ENCODE assay signal across 11 cellular contexts in genomic region chr22:29994941-29995340, GRCh38.
DNase-seq lines count a peak whose midpoint lies in the region; ATAC-seq, FAIRE-seq and TF ChIP-seq lines count a peak whose summit lies in the region.
"Had no signal": no experiment of that assay in that cellular context is flagged by ENCODE, and none has a peak within 500 bp of the region (broad histone marks: within the 10 kb centered on the region; RNA-seq: fewer than 3 reads in every experiment).

No MANE protein-coding gene starts in this region.

- peak overlapping the region; percentile 84 for H3K27ac ChIP-seq in astrocyte (ENCODE audit: low read depth, low read length)

- no peak overlapping the region for H2AFZ ChIP-seq in astrocyte (ENCODE audit: low read depth, low read length)

- no peaks in the 10 kb centered on the region for H4K20me1 ChIP-seq in astrocyte (ENCODE audit: insufficient read depth, low read length)

- H3K27me3 ChIP-seq in astrocyte (ENCODE audit: insufficient read depth, low read length): no peaks in the 10 kb centered on the region

- FAIRE-seq in astrocyte (lab: Jason Lieb, UNC) (peak; percentile 82), urothelium cell line (lab: Jason Lieb, UNC) (no peak)

- H3K4me1 Mint-ChIP-seq in activated naive CD8-positive, alpha-beta T cell treated with anti-CD3 and anti-CD28 coated beads, Interleukin-2, amount 10 ng/mL, durations not matched to agents 7 days and 5 days: peaks cover 2% of the 10 kb centered on the region
- H3K4me1 Mint-ChIP-seq in activated naive CD8-positive, alpha-beta T cell treated with anti-CD3 and anti-CD28 coated beads for 36 hours: peaks cover 5% of the 10 kb centered on the region
- H3K4me1 Mint-ChIP-seq in astrocyte (ENCODE audit: low read depth, unreplicated experiment): peaks cover 48% of the 10 kb centered on the region

- no peaks in the 10 kb centered on the region for H3K27me3 Mint-ChIP-seq in activated naive CD8-positive, alpha-beta T cell treated with anti-CD3 and anti-CD28 coated beads, Interleukin-2, amount 10 ng/mL, durations not matched to agents 7 days and 5 days
- no peaks in the 10 kb centered on the region for H3K27me3 Mint-ChIP-seq in activated naive CD8-positive, alpha-beta T cell treated with anti-CD3 and anti-CD28 coated beads for 36 hours
- H3K27me3 Mint-ChIP-seq in astrocyte (ENCODE audit: low read depth, unreplicated experiment): no peaks in the 10 kb centered on the region

- H3K4me2 ChIP-seq in astrocyte (ENCODE audit: low read length): peak overlapping the region; percentile 49

- DNase-seq in activated naive CD8-positive, alpha-beta T cell treated with anti-CD3 and anti-CD28 coated beads, Interleukin-2, amount 10 ng/mL, durations not matched to agents 7 days and 5 days: no peak
- no peak for DNase-seq in activated naive CD8-positive, alpha-beta T cell treated with anti-CD3 and anti-CD28 coated beads for 36 hours
- DNase-seq in astrocyte (ENCODE audit: low read depth): peak; percentile 40
- no peak for DNase-seq in left lobe of liver (ENCODE audit: low spot score)
- DNase-seq in urothelium cell line (ENCODE audit: low spot score): peak; percentile 24
- no peak for DNase-seq in 8988T
- DNase-seq in CD1c-positive myeloid dendritic cell (ENCODE audit: extremely low spot score): no peak
- DNase-seq: activated T-cell treated with anti-CD3 and anti-CD28 coated beads for 4 hours; glutamatergic neuron; NK-92 treated with Interleukin-12 subunit alpha and Interleukin-12 subunit beta, amount 100 ng/mL, for 24 hours had no signal

- H3K9ac ChIP-seq in astrocyte (ENCODE audit: low read length): peak overlapping the region; percentile 69

- no peak for ATAC-seq in activated naive CD8-positive, alpha-beta T cell treated with anti-CD3 and anti-CD28 coated beads, Interleukin-2, amount 10 ng/mL, durations not matched to agents 7 days and 5 days (ENCODE audit: low read depth)
- ATAC-seq in left lobe of liver: peak; percentile 51
- no peak for ATAC-seq in HG02759 (IDR thresholded peaks at IDR 0.05; ENCODE audit: unreplicated experiment)

- H3K79me2 ChIP-seq in astrocyte (ENCODE audit: insufficient read depth, low read length): no peaks in the 10 kb centered on the region

- H3K4me3 ChIP-seq in astrocyte (ENCODE audit: insufficient read depth, low read depth, low read length): no peak overlapping the region

- H3K4me3 Mint-ChIP-seq in activated naive CD8-positive, alpha-beta T cell treated with anti-CD3 and anti-CD28 coated beads, Interleukin-2, amount 10 ng/mL, durations not matched to agents 7 days and 5 days: no peak overlapping the region
- no peak overlapping the region for H3K4me3 Mint-ChIP-seq in activated naive CD8-positive, alpha-beta T cell treated with anti-CD3 and anti-CD28 coated beads for 36 hours
- peak overlapping the region; percentile 40 for H3K4me3 Mint-ChIP-seq in astrocyte (ENCODE audit: unreplicated experiment)

- no peaks in the 10 kb centered on the region for H3K9me3 ChIP-seq in astrocyte (ENCODE audit: insufficient read depth, low read depth, low read length)

- peaks cover 3% of the 10 kb centered on the region for H3K36me3 ChIP-seq in astrocyte (ENCODE audit: insufficient read depth, low read length)

- POLR2A ChIA-PET in activated naive CD8-positive, alpha-beta T cell treated with anti-CD3 and anti-CD28 coated beads, Interleukin-2, amount 10 ng/mL, durations not matched to agents 7 days and 5 days (lab: Charles Lee): no interaction called here

- TF ChIP-seq CTCF in astrocyte (IDR thresholded peaks at IDR 0.05; ENCODE audit: insufficient read depth, low read depth, low read length): no peak

- H3K27ac Mint-ChIP-seq in activated naive CD8-positive, alpha-beta T cell treated with anti-CD3 and anti-CD28 coated beads, Interleukin-2, amount 10 ng/mL, durations not matched to agents 7 days and 5 days: peak overlapping the region; percentile 7
- H3K27ac Mint-ChIP-seq in activated naive CD8-positive, alpha-beta T cell treated with anti-CD3 and anti-CD28 coated beads for 36 hours: no peak overlapping the region
- peak overlapping the region; percentile 100 for H3K27ac Mint-ChIP-seq in astrocyte (ENCODE audit: unreplicated experiment)

- peaks cover 33% of the 10 kb centered on the region for H3K4me1 ChIP-seq in astrocyte (ENCODE audit: insufficient read depth, low read length)

- H3K36me3 Mint-ChIP-seq in activated naive CD8-positive, alpha-beta T cell treated with anti-CD3 and anti-CD28 coated beads, Interleukin-2, amount 10 ng/mL, durations not matched to agents 7 days and 5 days: peaks cover 2% of the 10 kb centered on the region
- H3K36me3 Mint-ChIP-seq in activated naive CD8-positive, alpha-beta T cell treated with anti-CD3 and anti-CD28 coated beads for 36 hours: peaks cover 8% of the 10 kb centered on the region
- peaks cover 16% of the 10 kb centered on the region for H3K36me3 Mint-ChIP-seq in astrocyte (ENCODE audit: low read depth, unreplicated experiment)

- H3K9me3 Mint-ChIP-seq in activated naive CD8-positive, alpha-beta T cell treated with anti-CD3 and anti-CD28 coated beads, Interleukin-2, amount 10 ng/mL, durations not matched to agents 7 days and 5 days: no peaks in the 10 kb centered on the region
- H3K9me3 Mint-ChIP-seq in activated naive CD8-positive, alpha-beta T cell treated with anti-CD3 and anti-CD28 coated beads for 36 hours: no peaks in the 10 kb centered on the region
- no peaks in the 10 kb centered on the region for H3K9me3 Mint-ChIP-seq in astrocyte (ENCODE audit: unreplicated experiment)

Comparison
In these comparisons a context has a peak if more than half of its experiments do, and no peak if none do; other contexts are left out.
1. DNase-seq: peak in astrocyte (single experiment) and urothelium cell line (single experiment); none in activated naive CD8-positive, alpha-beta T cell treated with anti-CD3 and anti-CD28 coated beads, Interleukin-2, amount 10 ng/mL, durations not matched to agents 7 days and 5 days (single experiment), activated naive CD8-positive, alpha-beta T cell treated with anti-CD3 and anti-CD28 coated beads for 36 hours (single experiment), left lobe of liver (single experiment), 8988T (single experiment) and CD1c-positive myeloid dendritic cell (single experiment).